In the genomic region with DNA sequence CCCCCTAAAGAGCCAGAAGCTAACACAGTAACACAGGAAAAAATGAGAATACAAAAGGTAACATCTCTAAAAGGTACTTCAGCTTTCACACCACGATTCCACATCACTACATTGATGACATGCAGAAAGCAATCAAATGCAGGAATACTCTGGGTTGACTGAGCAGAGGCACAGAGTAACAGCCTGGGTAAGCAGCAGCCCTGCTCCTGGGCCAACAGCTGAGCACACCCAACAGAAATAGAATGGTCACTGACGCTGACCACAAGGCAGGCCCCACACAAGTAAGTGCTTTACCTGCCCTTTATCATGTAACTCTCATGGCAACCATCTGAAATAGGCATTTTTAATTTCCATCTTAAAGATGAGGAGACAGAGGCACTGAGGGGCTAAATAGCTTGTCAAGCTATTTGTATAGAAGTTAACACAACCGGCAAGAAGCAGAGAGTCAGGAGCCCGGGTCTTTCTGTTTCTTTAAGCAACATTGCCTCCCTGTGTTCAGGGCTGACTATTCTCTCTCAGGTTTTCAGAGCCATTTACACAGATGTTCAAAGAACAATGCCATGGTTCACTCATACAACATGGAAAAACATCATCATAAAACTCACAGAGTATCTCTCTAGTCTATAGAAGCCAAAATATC, we compare ENCODE assay signal across 8 cellular contexts.
DNase-seq lines count a peak whose midpoint lies in the region; TF ChIP-seq lines count a peak whose summit lies in the region.

No MANE protein-coding gene starts in this region.

- DNase-seq in COLO668 (lab: John Stamatoyannopoulos, UW; ENCODE audit: unreplicated experiment) (peak; percentile 0), HEK293T (ENCODE audit: extremely low spot score) (peak; percentile 22), SK-MEL-5 (ENCODE audit: low read depth, low spot score) (peak; percentile 54), medulla oblongata (ENCODE audit: extremely low spot score) (peak; percentile 10), NCI-H526 treated with DMSO at 0.1 percent for 48 hours (lab: John Stamatoyannopoulos, UW) (no peak), cortex of kidney (lab: John Stamatoyannopoulos, UW) (no peak)
- DNase-seq in central memory CD4-positive, alpha-beta T cell = peak; percentile 17
- no peak for DNase-seq in NK-92 treated with Interleukin-12 subunit alpha and Interleukin-12 subunit beta, amount 100 ng/mL, for 24 hours (lab: John Stamatoyannopoulos, UW)

- in situ Hi-C loops in SK-MEL-5 (cut with HindIII; ENCODE audit: low pct_unique_long_range_greater_than_20kb, low sequenced_read_pairs) = no loop called here

- CTCF ChIA-PET in HEK293T (lab: Yijun Ruan, JAX) = interaction anchor here (0.7 to 1.3 kb wide), 3 partner anchors 32 to 1054 kb away, joined by 3 to 4 read pairs (median 3); no protein-coding TSS in a partner anchor

- POLR2A ChIA-PET in HEK293T (lab: Yijun Ruan, JAX) = no interaction called here

TF ChIP-seq in HEK293T, 16 proteins besides CTCF, POLR2A, EP300 and RAD21:
- TF ChIP-seq PKNOX1 (IDR thresholded peaks at IDR 0.05) = no peak
- TF ChIP-seq L3MBTL2 (conservative IDR thresholded peaks at IDR 0.05) = no peak
- no peak for TF ChIP-seq ARNT (IDR thresholded peaks at IDR 0.05)
- no peak for TF ChIP-seq CTBP1 (IDR thresholded peaks at IDR 0.05; ENCODE audit: borderline replicate concordance)
- TF ChIP-seq BHLHE40 (IDR thresholded peaks at IDR 0.05; ENCODE audit: borderline replicate concordance) = no peak
- TF ChIP-seq NFRKB (IDR thresholded peaks at IDR 0.05) = no peak
- TF ChIP-seq HDGF (IDR thresholded peaks at IDR 0.05; ENCODE audit: borderline replicate concordance) = no peak
- no peak for TF ChIP-seq FOXM1 (IDR thresholded peaks at IDR 0.05; ENCODE audit: borderline replicate concordance)
- no peak for TF ChIP-seq LEF1 (IDR thresholded peaks at IDR 0.05; ENCODE audit: borderline replicate concordance)
- no peak for TF ChIP-seq ELF4 (IDR thresholded peaks at IDR 0.05)
- no peak for TF ChIP-seq FOXA1 (IDR thresholded peaks at IDR 0.05)
- TF ChIP-seq TARDBP (IDR thresholded peaks at IDR 0.05) = no peak
- no peak for TF ChIP-seq FOXK2 (IDR thresholded peaks at IDR 0.05)
- TF ChIP-seq SP1 (IDR thresholded peaks at IDR 0.05) = no peak
- no peak for TF ChIP-seq SUZ12 (IDR thresholded peaks at IDR 0.05)
- no peak for TF ChIP-seq ZNF384 (IDR thresholded peaks at IDR 0.05)

Comparison
In these comparisons a context has a peak if more than half of its experiments do, and no peak if none do; other contexts are left out.
1. DNase-seq: peak in COLO668 (single experiment), HEK293T (single experiment), SK-MEL-5 (single experiment), central memory CD4-positive, alpha-beta T cell (single experiment) and medulla oblongata (single experiment); none in NCI-H526 treated with DMSO at 0.1 percent for 48 hours (single experiment), NK-92 treated with Interleukin-12 subunit alpha and Interleukin-12 subunit beta, amount 100 ng/mL, for 24 hours (single experiment) and cortex of kidney (single experiment).